8 cellular contexts compared by ENCODE assay signal in genomic region chr17:64081802-64082799, GRCh38. TPM values are rescaled to one million over a fixed set of nuclear protein-coding genes. Genes with fewer than 3 reads are reported as not detected.
A peak's percentile ranks its signal among the peaks of the same experiment; 100 is the strongest.
DNase-seq lines count a peak whose midpoint lies in the region; ATAC-seq, FAIRE-seq and TF ChIP-seq lines count a peak whose summit lies in the region.

No MANE protein-coding gene starts in this region.

- peak overlapping the region; percentile 76 for H3K9ac ChIP-seq in MM.1S (ENCODE audit: low read length)

- H4K20me1 ChIP-seq in MM.1S (ENCODE audit: insufficient read depth, low read length), result no peaks in the 10 kb centered on the region

- no peaks in the 10 kb centered on the region for H3K9me2 ChIP-seq in MM.1S (replicated peaks; ENCODE audit: insufficient read depth, low read length)

- no peaks in the 10 kb centered on the region for H3K9me3 ChIP-seq in MM.1S (replicated peaks; ENCODE audit: insufficient read depth, low read length)

- peak overlapping the region; percentile 67 for H3K4me2 ChIP-seq in MM.1S (ENCODE audit: low read depth, low read length)

- peaks cover 18% of the 10 kb centered on the region for H3K36me3 ChIP-seq in MM.1S (replicated peaks; ENCODE audit: insufficient read depth, low read length)

- FAIRE-seq in GM18507 (lab: Jason Lieb, UNC), result peak; percentile 65

- peak overlapping the region; percentile 100 for H3K27ac ChIP-seq in MM.1S (ENCODE audit: low read length)

- H3K79me2 ChIP-seq in MM.1S (ENCODE audit: low read length), result peaks cover 97% of the 10 kb centered on the region

- ATAC-seq in omental fat pad (ENCODE audit: low FRiP score) (peak; percentile 53), HG03520 (IDR thresholded peaks at IDR 0.05; ENCODE audit: unreplicated experiment) (no peak)

- H3K4me3 ChIP-seq in MM.1S (ENCODE audit: low read length), result peak overlapping the region; percentile 11

- no peaks in the 10 kb centered on the region for H3K27me3 ChIP-seq in MM.1S (replicated peaks; ENCODE audit: insufficient read depth, low read length)

- DNase-seq in AG20443 (ENCODE audit: low spot score) (peak; percentile 37), GM18507 (ENCODE audit: extremely low spot score, insufficient read length, low read depth) (no peak), MM.1S (peak; percentile 81), SHP77 (lab: John Stamatoyannopoulos, UW) (peak; percentile 27 to 56), dedifferentiated amniotic fluid mesenchymal stem cell (ENCODE audit: extremely low spot score) (peak; percentile 92), omental fat pad (ENCODE audit: low spot score) (no peak), 8988T (no peak)

- TF ChIP-seq CTCF in MM.1S (IDR thresholded peaks at IDR 0.05; ENCODE audit: low read length) (no peak), omental fat pad (IDR thresholded peaks at IDR 0.05) (no peak)

- peaks cover 96% of the 10 kb centered on the region for H3K4me1 ChIP-seq in MM.1S (ENCODE audit: low read length)

- peaks cover 93% of the 10 kb centered on the region for H3F3A ChIP-seq in MM.1S (ENCODE audit: insufficient read depth, low read length)

- H2AFZ ChIP-seq in MM.1S (ENCODE audit: low read length), result no peak overlapping the region

RNA-seq across cellular contexts. Expression of gene ERN1, which starts 47.8 kb away (rescaled TPM):
- 10 to 100 TPM; 14.6 to 54.4 (median 30.4) TPM for total RNA-seq in omental fat pad

Comparison
In these comparisons a context has a peak if more than half of its experiments do, and no peak if none do; other contexts are left out.
1. DNase-seq: peak in AG20443 (single experiment), MM.1S (single experiment), SHP77 (2 of 2) and dedifferentiated amniotic fluid mesenchymal stem cell (single experiment); none in GM18507 (single experiment), omental fat pad (single experiment) and 8988T (single experiment).